Comparison of ENCODE assay signal across 22 cellular contexts in genomic region chr10:113178771-113179170, GRCh38.
A peak's percentile ranks its signal among the peaks of the same experiment; 100 is the strongest.
DNase-seq lines count a peak whose midpoint lies in the region; ATAC-seq and TF ChIP-seq lines count a peak whose summit lies in the region.
"Had no signal": no experiment of that assay in that cellular context is flagged by ENCODE, and none has a peak within 500 bp of the region (broad histone marks: within the 10 kb centered on the region; RNA-seq: fewer than 3 reads in every experiment).

No MANE protein-coding gene starts in this region.

- H4K20me1 ChIP-seq in GM23338 (replicated peaks; ENCODE audit: insufficient read depth): no peaks in the 10 kb centered on the region

- H3K4me3 Mint-ChIP-seq in GM23338 (no peak overlapping the region), endodermal cell (no peak overlapping the region), type B pancreatic cell (no peak overlapping the region)
- H3K4me3 Mint-ChIP-seq: CD4-positive, alpha-beta T cell; HFFc6 had no signal

- H3K27me3 Mint-ChIP-seq in GM23338 (ENCODE audit: insufficient read depth, low read depth, poor library complexity): peaks cover 5% of the 10 kb centered on the region
- H3K27me3 Mint-ChIP-seq in endodermal cell (ENCODE audit: insufficient read depth): no peaks in the 10 kb centered on the region
- H3K27me3 Mint-ChIP-seq in type B pancreatic cell: no peaks in the 10 kb centered on the region
- H3K27me3 Mint-ChIP-seq: CD4-positive, alpha-beta T cell had no signal

- peak overlapping the region in 9 of 12 donors; percentile 2 to 78 (median 55) for H3K27ac ChIP-seq in heart left ventricle
- no peak overlapping the region for H3K27ac ChIP-seq in GM23338 (ENCODE audit: low read depth)
- no peak overlapping the region for H3K27ac ChIP-seq in endodermal cell (ENCODE audit: low read depth, low read length)
- H3K27ac ChIP-seq: GM23248, RWPE1, SK-N-MC had no signal

- 0 out of 2 replicates have a peak overlapping the region, but pooled peaks have one; percentile 15 for H3K4me2 ChIP-seq in GM23338

- WGBS in heart left ventricle, 4 donors: 83 to 86% (median 84%) methylated on average over 3 of the region's 3 CpGs
- 74 to 86% methylated on average over 3 of the region's 3 CpGs for WGBS in endodermal cell (ENCODE audit: insufficient coverage in 1 of 2, insufficient read length in 1 of 2), 2 experiments

- H3K79me2 ChIP-seq in GM23338 (replicated peaks; ENCODE audit: insufficient read depth): no peaks in the 10 kb centered on the region

- no peak overlapping the region for H2AFZ ChIP-seq in GM23338
- H2AFZ ChIP-seq: GM23248 had no signal

- no peaks in the 10 kb centered on the region for H3F3A ChIP-seq in GM23338 (replicated peaks; ENCODE audit: low read depth)

- ATAC-seq in heart left ventricle: no peak
- ATAC-seq in Right ventricle myocardium inferior: no peak
- ATAC-seq in GM23338: peak; percentile 60
- ATAC-seq in GM18873 (IDR thresholded peaks at IDR 0.05; ENCODE audit: low FRiP score, unreplicated experiment): no peak
- ATAC-seq: K562, Panc1 had no signal

- H3K36me3 ChIP-seq in heart left ventricle (no peaks in the 10 kb centered on the region), GM23338 (ENCODE audit: insufficient read depth) (no peaks in the 10 kb centered on the region), endodermal cell (ENCODE audit: control insufficient read depth, insufficient read depth, low read length) (no peaks in the 10 kb centered on the region)
- H3K36me3 ChIP-seq: HAP-1 had no signal

- H3K27me3 ChIP-seq in heart left ventricle (no peaks in the 10 kb centered on the region), GM23338 (ENCODE audit: insufficient read depth) (no peaks in the 10 kb centered on the region), endodermal cell (ENCODE audit: control insufficient read depth, insufficient read depth, low read length, poor library complexity, severe bottlenecking) (no peaks in the 10 kb centered on the region)

- H3K4me1 Mint-ChIP-seq in GM23338 (peaks cover 41% of the 10 kb centered on the region), endodermal cell (peaks cover 24% of the 10 kb centered on the region), type B pancreatic cell (ENCODE audit: unreplicated experiment) (peaks cover 23% of the 10 kb centered on the region)

- TF ChIP-seq POLR2A in heart left ventricle (IDR thresholded peaks at IDR 0.05): no peak

- intact Hi-C loops in heart left ventricle (cut with DNase I) (no loop called here), Right ventricle myocardium inferior (cut with DNase I) (no loop called here)

- no peaks in the 10 kb centered on the region for H3K9me3 Mint-ChIP-seq in GM23338
- H3K9me3 Mint-ChIP-seq in endodermal cell: no peaks in the 10 kb centered on the region
- H3K9me3 Mint-ChIP-seq in type B pancreatic cell: no peaks in the 10 kb centered on the region
- H3K9me3 Mint-ChIP-seq: CD4-positive, alpha-beta T cell; HFFc6 had no signal

- peaks cover 0 to 22% (median 1%) of the 10 kb centered on the region in 12 donors for H3K4me1 ChIP-seq in heart left ventricle
- peaks cover 27% of the 10 kb centered on the region for H3K4me1 ChIP-seq in GM23338 (ENCODE audit: insufficient read depth)
- peaks cover 5% of the 10 kb centered on the region for H3K4me1 ChIP-seq in endodermal cell (ENCODE audit: control insufficient read depth, insufficient read depth, low read length)
- H3K4me1 ChIP-seq: HAP-1 had no signal

- H3K36me3 Mint-ChIP-seq in GM23338 (ENCODE audit: low read depth): no peaks in the 10 kb centered on the region
- no peaks in the 10 kb centered on the region for H3K36me3 Mint-ChIP-seq in endodermal cell (ENCODE audit: low read depth)
- H3K36me3 Mint-ChIP-seq in type B pancreatic cell: no peaks in the 10 kb centered on the region

- H3K4me3 ChIP-seq in heart left ventricle (no peak overlapping the region), GM23338 (no peak overlapping the region), endodermal cell (ENCODE audit: low read length) (no peak overlapping the region)
- H3K4me3 ChIP-seq: GM23248, HAP-1, K562, SK-N-MC had no signal

- no peak for DNase-seq in heart left ventricle
- no peak for DNase-seq in Right ventricle myocardium inferior (ENCODE audit: missing footprints)
- DNase-seq in GM23338 (ENCODE audit: low spot score): no peak
- DNase-seq in endodermal cell: peak; percentile 33
- peak; percentile 16 for DNase-seq in type B pancreatic cell (ENCODE audit: extremely low spot score, unreplicated experiment)
- no peak for DNase-seq in NOMO-1 treated with dmso at 0.1 percent for 144 hours (lab: John Stamatoyannopoulos, UW; ENCODE audit: unreplicated experiment)
- DNase-seq: 8988T; ACHN; CD4-positive, alpha-beta T cell; GM23248; HFFc6; NCI-H1105; NCI-H1436 treated with DMSO at 0.1 percent for 48 hours; NCI-H1930; NCI-H2227 treated with DMSO at 0.1 percent for 48 hours; NCI-H526 treated with DMSO at 0.1 percent for 48 hours had no signal

- H3K27ac Mint-ChIP-seq in GM23338 (no peak overlapping the region), endodermal cell (peak overlapping the region; percentile 58), type B pancreatic cell (no peak overlapping the region)
- H3K27ac Mint-ChIP-seq: CD4-positive, alpha-beta T cell; HFFc6 had no signal

- H3K9me3 ChIP-seq in heart left ventricle (no peaks in the 10 kb centered on the region), endodermal cell (ENCODE audit: control insufficient read depth, low read length) (no peaks in the 10 kb centered on the region)
- H3K9me3 ChIP-seq: HAP-1 had no signal

- H3K9ac ChIP-seq in endodermal cell (ENCODE audit: extremely low read depth, low read length, poor library complexity, severe bottlenecking): no peak overlapping the region
- H3K9ac ChIP-seq: GM23248 had no signal

- no peak for TF ChIP-seq CTCF in heart left ventricle (IDR thresholded peaks at IDR 0.05)
- TF ChIP-seq CTCF in GM23338 (conservative IDR thresholded peaks at IDR 0.05; ENCODE audit: low read depth in 2 of 2): no peak
- no peak for TF ChIP-seq CTCF in endodermal cell (conservative IDR thresholded peaks at IDR 0.05)
- TF ChIP-seq CTCF in type B pancreatic cell (conservative IDR thresholded peaks at IDR 0.05): no peak

- 0 out of 2 replicates have a peak, but pooled peaks cover 4% of the 10 kb centered on the region for H3K9me2 ChIP-seq in GM23338 (ENCODE audit: insufficient read depth)

TF ChIP-seq in GM23338, 12 proteins besides CTCF, POLR2A, EP300 and RAD21:
- no peak for TF ChIP-seq EZH2 (IDR thresholded peaks at IDR 0.05; ENCODE audit: low read depth, unreplicated experiment)
- no peak for TF ChIP-seq POLR2AphosphoS5 (IDR thresholded peaks at IDR 0.05; ENCODE audit: low read depth)
- no peak for TF ChIP-seq ZNF331 (CRISPR knock-in tag; IDR thresholded peaks at IDR 0.05; ENCODE audit: low read depth)
- no peak for TF ChIP-seq JUNB (IDR thresholded peaks at IDR 0.05; ENCODE audit: unreplicated experiment)

Comparison
In these comparisons a context has a peak if more than half of its experiments do, and no peak if none do; other contexts are left out.
1. DNase-seq: peak in endodermal cell (single experiment) and type B pancreatic cell (single experiment); none in heart left ventricle (0 of 5), Right ventricle myocardium inferior (single experiment), GM23338 (single experiment) and NOMO-1 treated with dmso at 0.1 percent for 144 hours (single experiment).
2. H3K27ac ChIP-seq: peak in heart left ventricle (9 of 12); none in GM23338 (single experiment) and endodermal cell (single experiment).